ENCODE assay signal across 25 cellular contexts in genomic region chr10:124300735-124301134, GRCh38.
"Had no signal": no experiment of that assay in that cellular context is flagged by ENCODE, and none has a peak within 500 bp of the region (broad histone marks: within the 10 kb centered on the region; RNA-seq: fewer than 3 reads in every experiment).

No MANE protein-coding gene starts in this region.

- H3K27me3 ChIP-seq: dorsolateral prefrontal cortex, esophagus squamous epithelium, gastrocnemius medialis, heart right ventricle, left lung had no signal

- H3K36me3 ChIP-seq: esophagus squamous epithelium, gastrocnemius medialis, heart right ventricle, left lung, lower lobe of right lung had no signal

- H3K9me3 ChIP-seq: gastrocnemius medialis had no signal

- H3K4me1 ChIP-seq: gastrocnemius medialis, lower lobe of right lung had no signal

- DNase-seq: dermis blood vessel endothelial cell; dorsolateral prefrontal cortex; effector CD4-positive, alpha-beta T cell; effector memory CD4-positive, alpha-beta T cell; erythroblast; esophagus squamous epithelium; foreskin fibroblast; foreskin melanocyte; gastrocnemius medialis; glutamatergic neuron; heart right ventricle; hippocampal formation; left ventricle myocardium superior; lower lobe of right lung; mesenchymal stem cell; midbrain had no signal

- H3K27ac ChIP-seq: coronary artery, dorsolateral prefrontal cortex, epithelial cell of prostate, esophagus squamous epithelium, gastrocnemius medialis, heart right ventricle, left lung, lower lobe of right lung had no signal

- H3K4me3 ChIP-seq: coronary artery, dorsolateral prefrontal cortex, esophagus squamous epithelium, gastrocnemius medialis, heart right ventricle, left lung, lower lobe of right lung had no signal

- FAIRE-seq: colon, endothelial cell of umbilical vein, islet of Langerhans, keratinocyte had no signal

- ATAC-seq: esophagus mucosa, gastrocnemius medialis, heart right ventricle, left colon, left lung, left ventricle myocardium superior, lower lobe of right lung had no signal
